6 cellular contexts compared by ENCODE assay signal in the genomic region with DNA sequence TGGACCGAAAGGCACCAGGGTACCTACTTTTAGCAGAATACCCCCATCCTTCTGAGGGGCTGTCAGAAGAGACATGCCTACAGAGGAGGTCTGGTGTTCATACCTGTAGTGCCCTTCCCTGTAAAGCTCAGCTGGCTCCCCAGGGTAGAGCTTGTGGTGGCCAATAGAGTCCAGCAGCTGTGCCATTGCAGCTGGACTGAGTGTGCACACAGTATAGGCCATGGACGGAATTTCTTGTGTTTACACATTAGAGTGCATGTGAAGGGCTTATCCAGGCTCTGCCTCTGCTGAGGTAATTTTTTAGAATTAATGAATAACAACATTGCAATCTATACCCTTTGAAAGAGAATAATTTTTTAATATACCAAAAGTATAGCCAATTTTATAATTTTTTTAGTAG.
"Had no signal": no experiment of that assay in that cellular context is flagged by ENCODE, and none has a peak within 500 bp of the region (broad histone marks: within the 10 kb centered on the region; RNA-seq: fewer than 3 reads in every experiment).

No MANE protein-coding gene starts in this region.

- H3K4me2 ChIP-seq: GM23338 had no signal

- H3K9me3 Mint-ChIP-seq: GM23338, H9 had no signal

- DNase-seq: H9, HCEC 1CT had no signal

- H3K27ac Mint-ChIP-seq: GM23338, H9 had no signal

- FAIRE-seq: H1, H54, HTR-8/SVneo had no signal

- H3K4me3 ChIP-seq: GM23338 had no signal

- H3K4me3 Mint-ChIP-seq: GM23338, H9 had no signal

- H2AFZ ChIP-seq: GM23338 had no signal

- ATAC-seq: GM23338 had no signal
